8 cellular contexts compared by ENCODE assay signal in the genomic region with DNA sequence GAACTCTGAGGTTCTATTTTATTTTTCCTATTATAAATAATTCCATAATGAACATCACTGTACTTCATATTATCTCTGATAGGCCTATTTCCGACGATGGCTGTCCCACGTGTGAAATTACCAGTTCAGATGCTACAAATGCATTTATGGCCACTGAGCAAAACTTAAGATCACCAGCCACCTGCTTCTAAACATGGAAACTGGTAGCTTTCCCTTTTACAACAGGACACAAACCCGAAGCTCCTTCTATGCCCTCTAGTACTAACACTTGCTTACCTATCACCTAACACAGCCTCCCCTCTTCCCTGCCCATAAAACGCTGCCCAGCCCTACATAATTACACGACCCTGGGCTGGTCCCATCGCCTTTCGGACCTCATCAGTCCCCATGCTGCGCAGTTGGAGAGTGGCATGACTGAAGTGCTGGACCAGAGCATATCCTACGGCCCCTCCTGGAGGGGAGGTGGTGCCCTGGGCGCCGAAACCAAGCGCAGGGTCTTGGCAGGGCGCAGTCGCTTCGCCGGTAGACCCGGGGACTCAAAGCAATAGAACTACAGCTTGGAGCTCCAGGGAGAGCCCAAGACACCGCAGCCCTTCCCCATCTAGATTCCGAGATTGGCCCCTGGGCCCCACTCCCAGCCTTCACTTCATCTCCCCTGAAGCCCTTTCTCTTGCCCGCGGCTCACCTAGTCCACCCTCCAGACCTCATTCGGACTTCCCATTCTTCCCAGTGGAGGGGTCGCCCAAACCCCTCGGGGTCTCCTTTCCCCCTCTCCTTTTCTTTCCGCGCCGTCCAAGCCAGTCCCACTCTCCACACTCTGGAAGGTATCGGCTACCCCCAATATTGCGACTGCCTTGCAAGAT. TPM values are rescaled to one million over a fixed set of nuclear protein-coding genes. Genes with fewer than 3 reads are reported as not detected.
DNase-seq lines count a peak whose midpoint lies in the region; ATAC-seq, FAIRE-seq and TF ChIP-seq lines count a peak whose summit lies in the region.

No MANE protein-coding gene starts in this region.

- whole genome bisulfite sequencing in iPS DF 6.9 (ENCODE audit: insufficient coverage, insufficient read length) = no CpG with 5 or more reads among the region's 30 CpGs

- H3K27ac ChIP-seq in iPS DF 6.9 (ENCODE audit: low read length) (no peak overlapping the region), skeletal muscle tissue (ENCODE audit: low read depth, low read length) (peak overlapping the region; percentile 39)

- H3K4me1 ChIP-seq in adipocyte (ENCODE audit: control insufficient read depth, insufficient read depth, low read length) (peaks cover 29% of the 10 kb centered on the region), iPS DF 6.9 (ENCODE audit: control insufficient read depth, insufficient read depth, low read length) (no peaks in the 10 kb centered on the region), skeletal muscle tissue (ENCODE audit: control insufficient read depth in 3 of 3, insufficient read depth in 3 of 3, low read length in 3 of 3) (peaks cover 21 to 32% (median 21%) of the 10 kb centered on the region in 3 donors)

- ATAC-seq in GM18909 (IDR thresholded peaks at IDR 0.05; ENCODE audit: poor library complexity, unreplicated experiment) (peak; percentile 19), HG02678 (IDR thresholded peaks at IDR 0.05; ENCODE audit: unreplicated experiment) (no peak)

- H3K27me3 ChIP-seq in adipocyte (replicated peaks; ENCODE audit: control insufficient read depth, insufficient read depth, low read length) = no peaks in the 10 kb centered on the region
- no peaks in the 10 kb centered on the region; the same call in 1 of the 2 replicates for H3K27me3 ChIP-seq in iPS DF 6.9 (ENCODE audit: control insufficient read depth, insufficient read depth, low read length)
- H3K27me3 ChIP-seq in skeletal muscle tissue (ENCODE audit: control insufficient read depth in 3 of 3, insufficient read depth in 3 of 3, low read length in 3 of 3) = no peaks in the 10 kb centered on the region

- no peak for TF ChIP-seq CTCF in AG09309 (IDR thresholded peaks at IDR 0.05; ENCODE audit: control insufficient read depth, insufficient read depth, low read depth, low read length, missing control alignments)

- H3K9ac ChIP-seq in adipocyte (ENCODE audit: low read length) (peak overlapping the region; percentile 96), skeletal muscle tissue (ENCODE audit: low read depth in 1 of 3, low read length in 3 of 3) (peak overlapping the region; percentile 88 to 93 (median 90))

- no peaks in the 10 kb centered on the region for H3K9me3 ChIP-seq in adipocyte (ENCODE audit: control insufficient read depth, low read length)
- no peaks in the 10 kb centered on the region for H3K9me3 ChIP-seq in iPS DF 6.9 (ENCODE audit: control insufficient read depth, insufficient read depth, low read length)
- no peaks in the 10 kb centered on the region for H3K9me3 ChIP-seq in skeletal muscle tissue (ENCODE audit: control insufficient read depth in 3 of 3, low read length in 3 of 3)

- DNase-seq in AG09309 (ENCODE audit: low read depth) (no peak), NCI-H748 (lab: John Stamatoyannopoulos, UW; ENCODE audit: unreplicated experiment) (peak; percentile 45), adipocyte (ENCODE audit: low read depth) (peak; percentile 51), iPS DF 6.9 (ENCODE audit: low read depth, low spot score) (no peak), H54 (ENCODE audit: insufficient read length, low spot score) (no peak)

- peak overlapping the region; percentile 57 for H3K4me3 ChIP-seq in AG09309 (ENCODE audit: control insufficient read depth, low read depth, low read length)
- peak overlapping the region; percentile 100 for H3K4me3 ChIP-seq in adipocyte (ENCODE audit: low read length)
- peak overlapping the region; percentile 96 for H3K4me3 ChIP-seq in iPS DF 6.9 (ENCODE audit: low read length)
- peak overlapping the region; percentile 94 to 99 (median 94) for H3K4me3 ChIP-seq in skeletal muscle tissue (ENCODE audit: low read length in 3 of 3)

- H3K36me3 ChIP-seq in adipocyte (ENCODE audit: control insufficient read depth, insufficient read depth, low read length, severe bottlenecking) (peaks cover 13% of the 10 kb centered on the region), iPS DF 6.9 (ENCODE audit: control insufficient read depth, insufficient read depth, low read length) (no peaks in the 10 kb centered on the region; the same call in 1 of the 2 replicates), skeletal muscle tissue (ENCODE audit: control insufficient read depth in 3 of 3, insufficient read depth in 3 of 3, low read length in 3 of 3) (peaks cover 0 to 14% (median 10%) of the 10 kb centered on the region in 3 donors)

- no peak for TF ChIP-seq POLR2A in H54 (IDR thresholded peaks at IDR 0.05; ENCODE audit: low read depth, low read length)

- FAIRE-seq in H54 (lab: Jason Lieb, UNC) = no peak

RNA-seq across cellular contexts. Expression of a gene that starts 1.0 kb away (rescaled TPM):
- 13.0 TPM for total RNA-seq in skeletal muscle tissue

RNA-seq across cellular contexts. Expression of a gene that starts 33.2 kb away (rescaled TPM):
- not detected for total RNA-seq in skeletal muscle tissue

Comparison
In these comparisons a context has a peak if more than half of its experiments do, and no peak if none do; other contexts are left out.
1. DNase-seq: peak in NCI-H748 (single experiment) and adipocyte (single experiment); none in AG09309 (single experiment), iPS DF 6.9 (single experiment) and H54 (single experiment).
2. Peak in every context shown above with its lines, with median percentiles within 50 percentile points of each other: H3K4me3 ChIP-seq.